ENCODE assay signal across 14 cellular contexts in the genomic region with DNA sequence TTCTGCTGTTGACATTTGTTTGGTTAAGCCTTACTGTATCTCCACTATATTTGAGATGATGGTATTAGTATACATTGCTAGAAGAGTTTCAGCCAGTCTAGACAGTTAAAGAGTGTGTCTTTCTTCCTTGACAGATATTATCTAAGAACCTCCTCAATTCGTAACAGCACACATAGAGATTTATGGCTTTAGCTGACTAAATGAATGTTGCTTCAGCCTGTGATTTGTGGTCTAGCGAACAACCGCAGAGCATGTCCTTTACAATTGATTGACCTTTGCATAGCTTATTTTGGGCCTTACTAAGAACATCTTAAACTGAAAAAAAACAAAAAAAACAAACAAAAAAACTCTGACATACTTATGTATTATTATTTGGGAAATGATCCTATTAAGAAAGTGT.
DNase-seq lines count a peak whose midpoint lies in the region; FAIRE-seq and TF ChIP-seq lines count a peak whose summit lies in the region.
"Had no signal": no experiment of that assay in that cellular context is flagged by ENCODE, and none has a peak within 500 bp of the region (broad histone marks: within the 10 kb centered on the region; RNA-seq: fewer than 3 reads in every experiment).

No MANE protein-coding gene starts in this region.

- H3K4me1 ChIP-seq in fibroblast of lung (ENCODE audit: control insufficient read depth, extremely low read depth, insufficient read depth, low read length) (peaks cover 9% of the 10 kb centered on the region), sigmoid colon (peaks cover 0 to 99% (median 94%) of the 10 kb centered on the region in 4 donors), testis (peaks cover 7% of the 10 kb centered on the region)

- no peak overlapping the region for H3K9ac ChIP-seq in fibroblast of lung (ENCODE audit: insufficient read depth, low read length)

- 65 to 79% methylated on average over 3 of the region's 3 CpGs for WGBS in sigmoid colon, 2 donors
- 71 to 85% methylated on average over 3 of the region's 3 CpGs for WGBS in testis, 2 donors

- H2AFZ ChIP-seq in fibroblast of lung (ENCODE audit: low read length), result no peak overlapping the region

- TF ChIP-seq POLR2A in GM12892 (IDR thresholded peaks at IDR 0.05; ENCODE audit: low read depth, low read length) (no peak), sigmoid colon (IDR thresholded peaks at IDR 0.05) (no peak), testis (IDR thresholded peaks at IDR 0.05) (no peak)

- H3K27ac ChIP-seq in fibroblast of lung (ENCODE audit: insufficient read depth, low read length) (no peak overlapping the region), sigmoid colon (peak overlapping the region in 3 of 4 donors; percentile 37 to 79 (median 78)), testis (no peak overlapping the region)
- H3K27ac ChIP-seq: body of pancreas, VCaP had no signal

- no peak for TF ChIP-seq EP300 in sigmoid colon (IDR thresholded peaks at IDR 0.05)

- H3K9me3 ChIP-seq in fibroblast of lung (ENCODE audit: control insufficient read depth, insufficient read depth, low read depth, low read length) (no peaks in the 10 kb centered on the region), sigmoid colon (no peaks in the 10 kb centered on the region), testis (no peaks in the 10 kb centered on the region)
- H3K9me3 ChIP-seq: body of pancreas, tibial artery had no signal

- FAIRE-seq in GM12892 (lab: Jason Lieb, UNC), result peak; percentile 14

- no peak for TF ChIP-seq CTCF in fibroblast of lung (conservative IDR thresholded peaks at IDR 0.05 in 1 of 2, IDR thresholded peaks at IDR 0.05 in 1 of 2; ENCODE audit: low read depth in 1 of 2, low read length in 2 of 2)
- no peak for TF ChIP-seq CTCF in sigmoid colon (IDR thresholded peaks at IDR 0.05)
- TF ChIP-seq CTCF in testis (IDR thresholded peaks at IDR 0.05), result no peak

- H3K4me2 ChIP-seq in fibroblast of lung (ENCODE audit: extremely low read depth, insufficient read depth, low read length), result no peak overlapping the region

- H3K4me3 ChIP-seq in fibroblast of lung (replicated peaks in 1 of 4; ENCODE audit: control extremely low read depth in 1 of 4, insufficient read depth in 1 of 4, low read depth in 3 of 4, low read length in 4 of 4) (no peak overlapping the region), sigmoid colon (no peak overlapping the region), testis (no peak overlapping the region)
- H3K4me3 ChIP-seq: body of pancreas, tibial artery had no signal

- H3K27me3 ChIP-seq in fibroblast of lung (ENCODE audit: control insufficient read depth, insufficient read depth, low read length), result no peaks in the 10 kb centered on the region
- H3K27me3 ChIP-seq in sigmoid colon, result no peaks in the 10 kb centered on the region
- no peaks in the 10 kb centered on the region for H3K27me3 ChIP-seq in testis
- H3K27me3 ChIP-seq: body of pancreas, tibial artery had no signal

- no peaks in the 10 kb centered on the region for H3K79me2 ChIP-seq in fibroblast of lung (ENCODE audit: control insufficient read depth, insufficient read depth, low read length)

- no peaks in the 10 kb centered on the region for H4K20me1 ChIP-seq in fibroblast of lung (ENCODE audit: control insufficient read depth, extremely low read depth, insufficient read depth, low read length)

- no peaks in the 10 kb centered on the region for H3K36me3 ChIP-seq in fibroblast of lung (ENCODE audit: control insufficient read depth, insufficient read depth, low read length)
- no peaks in the 10 kb centered on the region for H3K36me3 ChIP-seq in sigmoid colon
- H3K36me3 ChIP-seq in testis (ENCODE audit: low read depth, missing control alignments), result no peaks in the 10 kb centered on the region
- H3K36me3 ChIP-seq: tibial artery had no signal

- intact Hi-C loops in sigmoid colon (cut with DNase I), result loop anchor here (5.0 kb wide), 1 partner anchor 118 kb away; no protein-coding TSS in a partner anchor
- intact Hi-C loops in testis (cut with DNase I; ENCODE audit: low total_unique reads), result no loop called here

- no peak for DNase-seq in GM12892 (ENCODE audit: insufficient read length)
- DNase-seq in NOMO-1 treated with DMSO at 0.1 percent for 48 hours (lab: John Stamatoyannopoulos, UW; ENCODE audit: unreplicated experiment), result peak; percentile 87
- peak; percentile 17 to 41 for DNase-seq in fibroblast of lung (ENCODE audit: low read depth in 2 of 2)
- DNase-seq in sigmoid colon, result no peak
- DNase-seq in retina, result no peak
- no peak for DNase-seq in testis
- DNase-seq in activated CD8-positive, alpha-beta memory T cell treated with anti-CD3 and anti-CD28 coated beads for 24 hours, result no peak
- no peak for DNase-seq in NCI-H82 (lab: John Stamatoyannopoulos, UW)
- DNase-seq: activated gamma-delta T cell, body of pancreas, H7, NCI-H446, tibial artery had no signal

Comparison
In these comparisons a context has a peak if more than half of its experiments do, and no peak if none do; other contexts are left out.
1. DNase-seq: peak in NOMO-1 treated with DMSO at 0.1 percent for 48 hours (single experiment) and fibroblast of lung (2 of 2); none in GM12892 (single experiment), sigmoid colon (single experiment), retina (single experiment), testis (single experiment), activated CD8-positive, alpha-beta memory T cell treated with anti-CD3 and anti-CD28 coated beads for 24 hours (single experiment) and NCI-H82 (single experiment).
2. H3K27ac ChIP-seq: peak in sigmoid colon (3 of 4); none in fibroblast of lung (single experiment) and testis (0 of 2).